24 cellular contexts compared by ENCODE assay signal in the genomic region with DNA sequence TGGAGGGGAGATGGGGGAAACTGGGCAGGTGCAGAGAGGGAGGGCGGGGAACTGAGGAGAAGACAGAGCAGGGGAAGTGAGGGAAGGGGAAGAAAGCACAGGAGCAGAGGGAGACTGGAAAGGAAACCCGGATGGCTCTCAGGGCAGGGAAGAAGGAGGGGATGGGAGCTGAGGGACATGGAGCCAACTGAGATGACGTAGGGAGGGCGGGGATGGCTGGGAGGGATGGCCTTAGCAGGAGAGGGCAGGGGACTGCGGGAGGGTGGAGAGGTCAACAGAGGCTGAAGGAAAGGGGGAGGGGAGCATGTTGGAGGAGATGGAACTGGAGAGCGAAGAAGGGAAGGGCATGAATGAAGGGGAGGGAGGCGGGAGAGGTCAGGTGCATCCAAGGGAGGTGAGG.
DNase-seq lines count a peak whose midpoint lies in the region; ATAC-seq and TF ChIP-seq lines count a peak whose summit lies in the region.
"Had no signal": no experiment of that assay in that cellular context is flagged by ENCODE, and none has a peak within 500 bp of the region (broad histone marks: within the 10 kb centered on the region; RNA-seq: fewer than 3 reads in every experiment).

No MANE protein-coding gene starts in this region.

- no CpG with 5 or more reads among the region's 7 CpGs for WGBS in H9 (ENCODE audit: extremely low coverage, insufficient read length, low lambda C conversion rate)

- no peak overlapping the region for H4K8ac ChIP-seq in H9 (replicated peaks; ENCODE audit: insufficient read length, low read depth, low read length)

- H3K27me3 ChIP-seq in H9 (ENCODE audit: insufficient read depth, low read length) (no peaks in the 10 kb centered on the region; the same call in 1 of the 2 replicates), iPS-15b (ENCODE audit: control insufficient read depth, insufficient read depth, low read length) (peaks cover 35% of the 10 kb centered on the region)
- H3K27me3 ChIP-seq: ovary had no signal

- no peak overlapping the region for H3K56ac ChIP-seq in H9 (ENCODE audit: insufficient read length, low read depth, low read length)

- H3K14ac ChIP-seq in H9 (ENCODE audit: insufficient read depth, low read length), result no peak overlapping the region

- no peak overlapping the region for H2BK20ac ChIP-seq in H9 (ENCODE audit: low read depth, low read length, poor library complexity, severe bottlenecking)

- CTCF ChIA-PET in WTC11 (lab: Charles Lee), result interaction anchor here (0.6 to 5.3 kb wide), 24 partner anchors 9 to 426 kb away, joined by 3 to 189 read pairs (median 6); a partner anchor contains a TSS

- TF ChIP-seq CTCF in H9 (conservative IDR thresholded peaks at IDR 0.05) (no peak), WTC11 (IDR thresholded peaks at IDR 0.05) (no peak), coronary artery (IDR thresholded peaks at IDR 0.05) (no peak), GM13976 (IDR thresholded peaks at IDR 0.05; ENCODE audit: borderline replicate concordance, control extremely low read depth, extremely low read depth, insufficient read depth, missing control alignments) (no peak)

- no peak overlapping the region for H3K9ac ChIP-seq in H9 (ENCODE audit: extremely low read depth, insufficient read length, low read length)
- H3K9ac ChIP-seq in iPS-15b (ENCODE audit: low read depth, low read length), result no peak overlapping the region
- H3K9ac ChIP-seq: BLaER1 treated with 17β-estradiol and CSF1 and Interleukin-3, amounts not matched to agents 10 nM and 100 nM had no signal

- H2AK5ac ChIP-seq in H9 (ENCODE audit: insufficient read length, low read length), result no peak overlapping the region

- H4K5ac ChIP-seq in H9 (ENCODE audit: insufficient read length, low read depth, low read length), result no peak overlapping the region

- H3T11ph ChIP-seq in H9 (ENCODE audit: low read length), result no peak overlapping the region

- no peak overlapping the region for H2BK5ac ChIP-seq in H9 (ENCODE audit: insufficient read length, low read length)

- no peaks in the 10 kb centered on the region for H3K79me2 ChIP-seq in H9 (ENCODE audit: insufficient read depth, low read length)

- no peak overlapping the region for H2BK12ac ChIP-seq in H9 (ENCODE audit: insufficient read length, low read depth, low read length)

- H3K27ac ChIP-seq in H9 (ENCODE audit: insufficient read length, low read depth, low read length) (no peak overlapping the region), coronary artery (peak overlapping the region in 1 of 2 donors; percentile 56)
- H3K27ac ChIP-seq: BLaER1 treated with 17β-estradiol and CSF1 and Interleukin-3, amounts not matched to agents 10 nM and 100 nM; ovary had no signal

- H2AFZ ChIP-seq in H9 (ENCODE audit: low read length), result no peak overlapping the region

- H3K4me1 Mint-ChIP-seq in H9 (peaks cover 12 to 26% of the 10 kb centered on the region in 2 experiments), WTC11 (peaks cover 22% of the 10 kb centered on the region)
- H3K4me1 Mint-ChIP-seq in stimulated activated effector memory CD8-positive, alpha-beta T cell treated with anti-CD3 and anti-CD28 coated beads, Interleukin-12 subunit alpha, Interleukin-12 subunit beta, amount 100 ng/mL, for 72 hours, result peaks cover 37% of the 10 kb centered on the region

- no peak overlapping the region for H3K18ac ChIP-seq in H9 (ENCODE audit: insufficient read length, low read depth, low read length)

- H3K4me3 ChIP-seq in iPS-15b (ENCODE audit: low read depth, low read length), result peak overlapping the region; percentile 48
- H3K4me3 ChIP-seq in coronary artery, result no peak overlapping the region
- H3K4me3 ChIP-seq: BLaER1 treated with 17β-estradiol and CSF1 and Interleukin-3, amounts not matched to agents 10 nM and 100 nM; esophagus squamous epithelium; K562; ovary had no signal

- peaks cover 2% of the 10 kb centered on the region; the same call in 1 of the 2 replicates for H3K4me1 ChIP-seq in H9 (ENCODE audit: insufficient read depth, low read length)
- peaks cover 9% of the 10 kb centered on the region for H3K4me1 ChIP-seq in iPS-15b (ENCODE audit: control insufficient read depth, insufficient read depth, low read length)
- H3K4me1 ChIP-seq: Caco-2 had no signal

- H3K4me3 Mint-ChIP-seq in H9, result peak overlapping the region; percentile 46 to 65; a peak in 3 of 5 replicates
- peak overlapping the region; percentile 53 for H3K4me3 Mint-ChIP-seq in WTC11
- peak overlapping the region; percentile 76 for H3K4me3 Mint-ChIP-seq in stimulated activated effector memory CD8-positive, alpha-beta T cell treated with anti-CD3 and anti-CD28 coated beads, Interleukin-12 subunit alpha, Interleukin-12 subunit beta, amount 100 ng/mL, for 72 hours
- H3K4me3 Mint-ChIP-seq: type B pancreatic cell had no signal

- H3K27ac Mint-ChIP-seq in H9, result no peak overlapping the region
- H3K27ac Mint-ChIP-seq in WTC11, result no peak overlapping the region
- peak overlapping the region; percentile 87 for H3K27ac Mint-ChIP-seq in stimulated activated effector memory CD8-positive, alpha-beta T cell treated with anti-CD3 and anti-CD28 coated beads, Interleukin-12 subunit alpha, Interleukin-12 subunit beta, amount 100 ng/mL, for 72 hours
- H3K27ac Mint-ChIP-seq: type B pancreatic cell had no signal

- H3K27me3 Mint-ChIP-seq in H9 (ENCODE audit: low read depth) (peaks cover 64% of the 10 kb centered on the region), WTC11 (ENCODE audit: low read depth) (peaks cover 50% of the 10 kb centered on the region)

- H3K9me3 Mint-ChIP-seq in H9 (peaks cover 4% of the 10 kb centered on the region in 2 experiments; a peak in 1 of 5 replicates), WTC11 (peaks cover 4% of the 10 kb centered on the region; the same call in 1 of the 2 replicates)
- H3K9me3 Mint-ChIP-seq in stimulated activated effector memory CD8-positive, alpha-beta T cell treated with anti-CD3 and anti-CD28 coated beads, Interleukin-12 subunit alpha, Interleukin-12 subunit beta, amount 100 ng/mL, for 72 hours, result no peaks in the 10 kb centered on the region
- H3K9me3 Mint-ChIP-seq: activated CD4-positive, alpha-beta memory T cell treated with anti-CD3 and anti-CD28 coated beads, Interleukin-2, amount 10 ng/mL, durations not matched to agents 7 days and 5 days; activated naive CD8-positive, alpha-beta T cell treated with anti-CD3 and anti-CD28 coated beads for 36 hours; naive thymus-derived CD4-positive, alpha-beta T cell; type B pancreatic cell had no signal

- H3K36me3 Mint-ChIP-seq in H9 (ENCODE audit: insufficient read depth in 1 of 3, low read depth in 3 of 3) (no peaks in the 10 kb centered on the region), WTC11 (no peaks in the 10 kb centered on the region)
- H3K36me3 Mint-ChIP-seq in stimulated activated effector memory CD8-positive, alpha-beta T cell treated with anti-CD3 and anti-CD28 coated beads, Interleukin-12 subunit alpha, Interleukin-12 subunit beta, amount 100 ng/mL, for 72 hours, result no peaks in the 10 kb centered on the region
- H3K36me3 Mint-ChIP-seq: activated naive CD8-positive, alpha-beta T cell treated with anti-CD3 and anti-CD28 coated beads for 36 hours; naive thymus-derived CD4-positive, alpha-beta T cell; type B pancreatic cell had no signal

- H4K20me1 ChIP-seq in H9 (ENCODE audit: control insufficient read depth, insufficient read depth, insufficient read length), result no peaks in the 10 kb centered on the region
- H4K20me1 ChIP-seq: BLaER1 treated with 17β-estradiol and CSF1 and Interleukin-3, amounts not matched to agents 10 nM and 100 nM had no signal

- peak overlapping the region; percentile 12 for H3K4me2 ChIP-seq in H9 (ENCODE audit: insufficient read depth, insufficient read length, low read length)

- ATAC-seq in WTC11 (peak; percentile 14), GM18907 (IDR thresholded peaks at IDR 0.05; ENCODE audit: unreplicated experiment) (no peak)
- ATAC-seq in stimulated activated effector memory CD8-positive, alpha-beta T cell treated with anti-CD3 and anti-CD28 coated beads, Interleukin-12 subunit alpha, Interleukin-12 subunit beta, amount 100 ng/mL, for 72 hours, result no peak

- no peak overlapping the region for H3K4ac ChIP-seq in H9 (ENCODE audit: low read depth, low read length)

- POLR2A ChIA-PET in WTC11 (lab: Charles Lee), result interaction anchor here (2.0 kb wide), 1 partner anchor 53 kb away, joined by 9 read pairs; no protein-coding TSS in a partner anchor

- peaks cover 6% of the 10 kb centered on the region for H3K23me2 ChIP-seq in H9 (ENCODE audit: insufficient read length, low read depth, low read length, poor library complexity, severe bottlenecking)

- no peak overlapping the region for H2BK15ac ChIP-seq in H9 (ENCODE audit: low read depth, low read length)

- H3K23ac ChIP-seq in H9 (ENCODE audit: insufficient read length, low read depth, low read length), result no peak overlapping the region

- H3K79me1 ChIP-seq in H9 (ENCODE audit: insufficient read depth, low read depth, low read length, poor library complexity, severe bottlenecking), result no peaks in the 10 kb centered on the region

- H3K36me3 ChIP-seq in iPS-15b (ENCODE audit: control insufficient read depth, insufficient read depth, low read length), result no peaks in the 10 kb centered on the region
- H3K36me3 ChIP-seq: BLaER1 treated with 17β-estradiol and CSF1 and Interleukin-3, amounts not matched to agents 10 nM and 100 nM; esophagus squamous epithelium; ovary had no signal

- no peaks in the 10 kb centered on the region for H3K9me3 ChIP-seq in H9 (ENCODE audit: control insufficient read depth, low read depth, low read length)
- H3K9me3 ChIP-seq in iPS-15b (ENCODE audit: control insufficient read depth, insufficient read depth, low read length), result no peaks in the 10 kb centered on the region
- H3K9me3 ChIP-seq: BLaER1 treated with 17β-estradiol and CSF1 and Interleukin-3, amounts not matched to agents 10 nM and 100 nM; Caco-2; esophagus squamous epithelium; ovary had no signal

- H4K91ac ChIP-seq in H9 (ENCODE audit: insufficient read length, low read depth, low read length), result no peak overlapping the region

- in situ Hi-C loops in GM13976 (cut with MboI; ENCODE audit: low sequenced_read_pairs, unreplicated experiment), result no loop called here

- DNase-seq in H9, result peak; percentile 88
- peak; percentile 45 for DNase-seq in WTC11 (ENCODE audit: low spot score)
- DNase-seq in stimulated activated effector memory CD8-positive, alpha-beta T cell treated with anti-CD3 and anti-CD28 coated beads, Interleukin-12 subunit alpha, Interleukin-12 subunit beta, amount 100 ng/mL, for 72 hours (ENCODE audit: low spot score in 2 of 2), result no peak
- DNase-seq in coronary artery (ENCODE audit: low spot score), result no peak
- DNase-seq in GM13976 (ENCODE audit: low spot score), result no peak
- DNase-seq: activated CD4-positive, alpha-beta memory T cell treated with anti-CD3 and anti-CD28 coated beads, Interleukin-2, amount 10 ng/mL, durations not matched to agents 7 days and 5 days; activated CD4-positive, CD25-positive, alpha-beta regulatory T cell treated with anti-CD3 and anti-CD28 coated beads, Interleukin-2, amount 50 U/mL, for 72 hours; activated naive CD8-positive, alpha-beta T cell treated with anti-CD3 and anti-CD28 coated beads for 36 hours; aorta; Caco-2; DMS79; esophagus squamous epithelium; midbrain; naive thymus-derived CD4-positive, alpha-beta T cell; NCI-H1105; NCI-H1930; ovary; retina; RPMI8226 had no signal

- H2BK120ac ChIP-seq in H9 (ENCODE audit: low read depth, low read length, poor library complexity, severe bottlenecking), result no peak overlapping the region

TF ChIP-seq in WTC11, 78 proteins besides CTCF, POLR2A, EP300 and RAD21 (continues in another document):
- no peak for TF ChIP-seq HMGA2 (CRISPR knock-in tag; IDR thresholded peaks at IDR 0.05)

Comparison
In these comparisons a context has a peak if more than half of its experiments do, and no peak if none do; other contexts are left out.
1. DNase-seq: peak in H9 (single experiment) and WTC11 (single experiment); none in stimulated activated effector memory CD8-positive, alpha-beta T cell treated with anti-CD3 and anti-CD28 coated beads, Interleukin-12 subunit alpha, Interleukin-12 subunit beta, amount 100 ng/mL, for 72 hours (0 of 2), coronary artery (single experiment) and GM13976 (single experiment).
2. Peak in every context shown above with its lines, with median percentiles within 50 percentile points of each other: H3K4me3 Mint-ChIP-seq.